Comparison of ENCODE assay signal across 15 cellular contexts in the genomic region with DNA sequence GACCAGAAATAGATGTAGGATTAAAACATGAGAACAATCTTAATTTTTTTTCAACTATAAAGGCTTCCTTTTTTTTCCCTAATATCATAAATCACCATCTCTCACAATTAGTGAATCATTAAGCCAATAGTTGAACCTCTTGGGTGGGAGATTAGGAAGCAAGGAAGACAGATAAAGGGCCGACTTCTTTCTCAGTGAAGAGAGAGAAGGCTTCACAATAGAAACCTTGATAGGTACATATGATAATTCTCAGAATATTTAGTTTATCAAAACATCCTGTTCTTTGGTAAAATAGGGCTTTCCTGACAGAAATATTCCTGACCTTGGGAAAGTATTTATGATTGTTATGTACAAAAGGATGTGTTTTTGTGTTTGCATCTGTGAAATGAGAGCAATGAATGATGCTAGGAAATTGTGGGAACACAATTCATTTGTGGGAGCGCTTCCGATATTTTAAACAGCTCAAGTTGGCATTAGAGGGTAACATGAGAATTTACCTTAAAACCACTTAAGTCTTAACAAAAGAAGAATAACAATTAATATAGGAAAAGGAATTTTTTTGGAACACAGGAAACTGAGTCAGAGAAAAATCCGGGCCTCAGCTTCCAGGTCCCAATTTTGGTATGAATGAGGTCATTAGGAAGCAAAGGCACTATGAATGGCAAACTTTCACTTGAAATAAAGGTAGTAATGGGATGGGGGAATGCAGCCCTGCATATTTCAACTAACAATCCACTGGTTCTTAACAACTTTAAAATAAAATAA.
DNase-seq lines count a peak whose midpoint lies in the region; ATAC-seq and TF ChIP-seq lines count a peak whose summit lies in the region.
"Had no signal": no experiment of that assay in that cellular context is flagged by ENCODE, and none has a peak within 500 bp of the region (broad histone marks: within the 10 kb centered on the region; RNA-seq: fewer than 3 reads in every experiment).

No MANE protein-coding gene starts in this region.

- intact Hi-C loops in PC-9 (cut with micrococcal nuclease; ENCODE audit: unreplicated experiment): loop anchor here (5.0 to 10.0 kb wide), 3 partner anchors 192 to 352 kb away; partner anchors contain the start of gene TGFBR2
- intact Hi-C loops in mammary epithelial cell (cut with micrococcal nuclease): no loop called here
- intact Hi-C loops in sciatic nerve (cut with DNase I): no loop called here

- in situ Hi-C loops in mammary epithelial cell (cut with MboI; ENCODE audit: low sequenced_read_pairs in 2 of 2): loop anchor here in 1 of 2 donors (25.0 kb wide), 1 partner anchor 269 kb away; the partner anchor contains the start of gene TGFBR2

- H4K20me1 ChIP-seq in PC-9 (ENCODE audit: insufficient read depth) (no peaks in the 10 kb centered on the region), mammary epithelial cell (ENCODE audit: insufficient read depth, low read length) (no peaks in the 10 kb centered on the region)

- no peaks in the 10 kb centered on the region for H3K9me2 ChIP-seq in PC-9 (ENCODE audit: insufficient read depth)

- H3K4me3 ChIP-seq in PC-9 (peak overlapping the region; percentile 29; the same call in 1 of the 2 replicates), mammary epithelial cell (replicated peaks in 1 of 3; ENCODE audit: insufficient read depth in 1 of 3, low read depth in 2 of 3, low read length in 3 of 3) (no peak overlapping the region), thoracic aorta (no peak overlapping the region)
- H3K4me3 ChIP-seq: colonic mucosa had no signal

- H3K9me3 ChIP-seq in PC-9 (ENCODE audit: insufficient read depth, low read depth) (no peaks in the 10 kb centered on the region), mammary epithelial cell (replicated peaks; ENCODE audit: insufficient read depth, low read length) (no peaks in the 10 kb centered on the region), thoracic aorta (no peaks in the 10 kb centered on the region)
- H3K9me3 ChIP-seq: colonic mucosa had no signal

- peak overlapping the region; percentile 77 for H3K27ac ChIP-seq in PC-9
- peak overlapping the region; percentile 96 for H3K27ac ChIP-seq in mammary epithelial cell (ENCODE audit: insufficient read depth, low read depth, low read length)
- peak overlapping the region; percentile 68 to 80 for H3K27ac ChIP-seq in thoracic aorta
- H3K27ac ChIP-seq: C4-2B, colonic mucosa had no signal

- DNase-seq in PC-9: no peak
- DNase-seq in mammary epithelial cell: no peak
- DNase-seq in lung microvascular endothelial cell (ENCODE audit: low read depth in 2 of 2): peak; percentile 72 to 92
- no peak for DNase-seq in thoracic aorta (ENCODE audit: low spot score)
- DNase-seq in activated CD8-positive, alpha-beta memory T cell treated with anti-CD3 and anti-CD28 coated beads, Interleukin-2, amount 50 U/mL, for 48 hours: no peak
- no peak for DNase-seq in activated CD4-positive, alpha-beta T cell treated with anti-CD3 and anti-CD28 coated beads, Interleukin-2, amount 10 ng/mL, durations not matched to agents 7 days and 5 days
- DNase-seq in sciatic nerve (ENCODE audit: low spot score): no peak
- DNase-seq: activated CD4-positive, alpha-beta T cell treated with anti-CD3 and anti-CD28 coated beads for 1 hour; activated T-cell treated with anti-CD3 and anti-CD28 coated beads for 4 hours; colonic mucosa; NCI-H1694 treated with DMSO at 0.1 percent for 48 hours; NCI-H524 had no signal

- H3K4me2 ChIP-seq in PC-9: peak overlapping the region; percentile 69
- peak overlapping the region; percentile 66 for H3K4me2 ChIP-seq in mammary epithelial cell (ENCODE audit: insufficient read depth, low read depth, low read length)

- ATAC-seq in thoracic aorta (ENCODE audit: insufficient number of reproducible peaks, low FRiP score, low read depth) (no peak), sciatic nerve (no peak)

- CTCF ChIA-PET in PC-9 (lab: Charles Lee) (no interaction called here), mammary epithelial cell (lab: Charles Lee; ENCODE audit: low non-redundant PET) (interaction anchor here (0.8 kb wide), 1 partner anchor 78 kb away, joined by 6 read pairs; no protein-coding TSS in a partner anchor)
- CTCF ChIA-PET in activated CD4-positive, alpha-beta T cell treated with anti-CD3 and anti-CD28 coated beads, Interleukin-2, amount 10 ng/mL, durations not matched to agents 7 days and 5 days (lab: Charles Lee): no interaction called here

- no peak for TF ChIP-seq CTCF in PC-9 (conservative IDR thresholded peaks at IDR 0.05)
- TF ChIP-seq CTCF in mammary epithelial cell (conservative IDR thresholded peaks at IDR 0.05 in 1 of 2, IDR thresholded peaks at IDR 0.05 in 1 of 2; ENCODE audit: extremely low read depth in 1 of 2, insufficient read depth in 1 of 2, low read depth in 1 of 2, low read length in 2 of 2): no peak
- no peak for TF ChIP-seq CTCF in thoracic aorta (IDR thresholded peaks at IDR 0.05)

- dilution Hi-C loops in mammary epithelial cell (cut with HindIII; ENCODE audit: low sequenced_read_pairs): no loop called here

- no peak overlapping the region for H3K27ac Mint-ChIP-seq in activated CD4-positive, alpha-beta T cell treated with anti-CD3 and anti-CD28 coated beads, Interleukin-2, amount 10 ng/mL, durations not matched to agents 7 days and 5 days
- H3K27ac Mint-ChIP-seq: memory B cell; T-helper 1 cell treated with Interleukin-12 subunit alpha and Interleukin-12 subunit beta and Interleukin-4 antibody, amounts not matched to agents 30 μg/mL and 1 μg/mL, for 36 hours had no signal

- H3K9ac ChIP-seq in mammary epithelial cell (ENCODE audit: insufficient read depth, low read length): peak overlapping the region; percentile 51

- H3K36me3 ChIP-seq in PC-9 (ENCODE audit: low read depth) (no peaks in the 10 kb centered on the region), mammary epithelial cell (ENCODE audit: insufficient read depth, low read length) (no peaks in the 10 kb centered on the region), thoracic aorta (no peaks in the 10 kb centered on the region)
- H3K36me3 ChIP-seq: colonic mucosa had no signal

- no peaks in the 10 kb centered on the region for H3K79me2 ChIP-seq in PC-9 (ENCODE audit: low read depth)
- no peaks in the 10 kb centered on the region for H3K79me2 ChIP-seq in mammary epithelial cell (ENCODE audit: insufficient read depth, low read length)

- H3K9me3 Mint-ChIP-seq in activated CD4-positive, alpha-beta T cell treated with anti-CD3 and anti-CD28 coated beads, Interleukin-2, amount 10 ng/mL, durations not matched to agents 7 days and 5 days: peaks cover 3% of the 10 kb centered on the region
- H3K9me3 Mint-ChIP-seq: memory B cell had no signal

- no peaks in the 10 kb centered on the region for H3K27me3 Mint-ChIP-seq in activated CD4-positive, alpha-beta T cell treated with anti-CD3 and anti-CD28 coated beads, Interleukin-2, amount 10 ng/mL, durations not matched to agents 7 days and 5 days
- H3K27me3 Mint-ChIP-seq: memory B cell had no signal

- peaks cover 2% of the 10 kb centered on the region for H3K36me3 Mint-ChIP-seq in activated CD4-positive, alpha-beta T cell treated with anti-CD3 and anti-CD28 coated beads, Interleukin-2, amount 10 ng/mL, durations not matched to agents 7 days and 5 days (ENCODE audit: low read depth)
- H3K36me3 Mint-ChIP-seq: memory B cell had no signal

- H3K4me1 ChIP-seq in PC-9 (replicated peaks; ENCODE audit: insufficient read depth) (peaks cover 28% of the 10 kb centered on the region), mammary epithelial cell (ENCODE audit: insufficient read depth, low read length) (peaks cover 63% of the 10 kb centered on the region), thoracic aorta (ENCODE audit: control insufficient read depth in 1 of 2, low read depth in 2 of 2) (peaks cover 14 to 43% of the 10 kb centered on the region in 2 donors)
- H3K4me1 ChIP-seq: colonic mucosa had no signal

- POLR2A ChIA-PET in PC-9 (lab: Charles Lee; ENCODE audit: unreplicated experiment): no interaction called here
- POLR2A ChIA-PET in activated CD4-positive, alpha-beta T cell treated with anti-CD3 and anti-CD28 coated beads, Interleukin-2, amount 10 ng/mL, durations not matched to agents 7 days and 5 days (lab: Charles Lee): no interaction called here

- 0 out of 2 replicates have a peak overlapping the region, but pooled peaks have one; percentile 22 for H2AFZ ChIP-seq in PC-9
- H2AFZ ChIP-seq in mammary epithelial cell (ENCODE audit: low read depth, low read length): no peak overlapping the region

- H3K4me3 Mint-ChIP-seq in activated CD4-positive, alpha-beta T cell treated with anti-CD3 and anti-CD28 coated beads, Interleukin-2, amount 10 ng/mL, durations not matched to agents 7 days and 5 days: no peak overlapping the region
- H3K4me3 Mint-ChIP-seq: memory B cell; T-helper 1 cell treated with Interleukin-12 subunit alpha and Interleukin-12 subunit beta and Interleukin-4 antibody, amounts not matched to agents 30 μg/mL and 1 μg/mL, for 36 hours had no signal

- H3K27me3 ChIP-seq in PC-9 (ENCODE audit: insufficient read depth, low read depth): no peaks in the 10 kb centered on the region
- no peaks in the 10 kb centered on the region for H3K27me3 ChIP-seq in mammary epithelial cell (ENCODE audit: insufficient read depth, low read length)
- H3K27me3 ChIP-seq in thoracic aorta (replicated peaks; ENCODE audit: insufficient read depth): no peaks in the 10 kb centered on the region
- H3K27me3 ChIP-seq: colonic mucosa had no signal

- H3K4me1 Mint-ChIP-seq in activated CD4-positive, alpha-beta T cell treated with anti-CD3 and anti-CD28 coated beads, Interleukin-2, amount 10 ng/mL, durations not matched to agents 7 days and 5 days: peaks cover 34% of the 10 kb centered on the region

- 61% methylated on average over 4 of the region's 4 CpGs for WGBS in mammary epithelial cell (ENCODE audit: low coverage, missing lambda C conversion rate)

- BruUV-seq in PC-9 (replicated peaks; lab: Mats Ljungman, UMichigan) (no TSS peak), mammary epithelial cell (replicated peaks; lab: Mats Ljungman, UMichigan) (no TSS peak)

- H3F3A ChIP-seq in PC-9 (ENCODE audit: insufficient read depth, low read depth): peaks cover 20% of the 10 kb centered on the region

Comparison
In these comparisons a context has a peak if more than half of its experiments do, and no peak if none do; other contexts are left out.
1. DNase-seq: peak in lung microvascular endothelial cell (2 of 2); none in PC-9 (0 of 2), mammary epithelial cell (single experiment), thoracic aorta (single experiment), activated CD8-positive, alpha-beta memory T cell treated with anti-CD3 and anti-CD28 coated beads, Interleukin-2, amount 50 U/mL, for 48 hours (single experiment), activated CD4-positive, alpha-beta T cell treated with anti-CD3 and anti-CD28 coated beads, Interleukin-2, amount 10 ng/mL, durations not matched to agents 7 days and 5 days (single experiment) and sciatic nerve (single experiment).
2. Peak in every context shown above with its lines, with median percentiles within 50 percentile points of each other: H3K27ac ChIP-seq.